Comparison of ENCODE assay signal across 19 cellular contexts in genomic region chr1:76018045-76018444, GRCh38. TPM values are rescaled to one million over a fixed set of nuclear protein-coding genes. Genes with fewer than 3 reads are reported as not detected.
DNase-seq lines count a peak whose midpoint lies in the region; ATAC-seq and TF ChIP-seq lines count a peak whose summit lies in the region.
"Had no signal": no experiment of that assay in that cellular context is flagged by ENCODE, and none has a peak within 500 bp of the region (broad histone marks: within the 10 kb centered on the region; RNA-seq: fewer than 3 reads in every experiment).

No MANE protein-coding gene starts in this region.

- no peak for ATAC-seq in HG02642 (IDR thresholded peaks at IDR 0.05; ENCODE audit: poor library complexity, unreplicated experiment)

- H3K4me3 Mint-ChIP-seq in activated CD4-positive, alpha-beta T cell treated with anti-CD3 and anti-CD28 coated beads, Interleukin-2, amount 10 ng/mL, durations not matched to agents 24 days and 14 days: no peak overlapping the region
- no peak overlapping the region for H3K4me3 Mint-ChIP-seq in mesothelial cell of epicardium
- H3K4me3 Mint-ChIP-seq: B cell; CD14-positive monocyte; CD4-positive, alpha-beta memory T cell had no signal

- TF ChIP-seq EP300 in SK-N-SH (IDR thresholded peaks at IDR 0.05; ENCODE audit: borderline replicate concordance in 1 of 2, low read depth in 1 of 2, low read length in 1 of 2): peak in 1 of 2 experiments; percentile 80; a peak in 2 of 4 replicates

- H3K27me3 Mint-ChIP-seq in activated CD4-positive, alpha-beta T cell treated with anti-CD3 and anti-CD28 coated beads, Interleukin-2, amount 10 ng/mL, durations not matched to agents 24 days and 14 days: no peaks in the 10 kb centered on the region
- no peaks in the 10 kb centered on the region for H3K27me3 Mint-ChIP-seq in mesothelial cell of epicardium (ENCODE audit: low read depth)

- H3K79me2 ChIP-seq in SK-N-SH (ENCODE audit: insufficient read depth): no peaks in the 10 kb centered on the region

- H3K9ac ChIP-seq in SK-N-SH: no peak overlapping the region
- H3K9ac ChIP-seq: BLaER1 treated with 17β-estradiol and CSF1 and Interleukin-3, amounts not matched to agents 10 nM and 100 nM had no signal

- no peak overlapping the region for H3K4me2 ChIP-seq in SK-N-SH
- H3K4me2 ChIP-seq: BLaER1 treated with 17β-estradiol and CSF1 and Interleukin-3, amounts not matched to agents 10 nM and 100 nM had no signal

- H4K20me1 ChIP-seq in SK-N-SH (ENCODE audit: insufficient read depth): no peaks in the 10 kb centered on the region
- H4K20me1 ChIP-seq: BLaER1 treated with 17β-estradiol and CSF1 and Interleukin-3, amounts not matched to agents 10 nM and 100 nM had no signal

- WGBS in SK-N-SH (ENCODE audit: low lambda C conversion rate): 14% methylated on average over 2 of the region's 2 CpGs
- WGBS in esophagus squamous epithelium, 2 donors: 48 to 81% methylated on average over 2 of the region's 2 CpGs

- H3K4me3 ChIP-seq in SK-N-SH (ENCODE audit: low read depth in 2 of 2, low read length in 1 of 2) (no peak overlapping the region), esophagus squamous epithelium (no peak overlapping the region)
- H3K4me3 ChIP-seq: BLaER1 treated with 17β-estradiol and CSF1 and Interleukin-3, amounts not matched to agents 10 nM and 100 nM had no signal

- POLR2A ChIA-PET in SK-N-SH (lab: Yijun Ruan, JAX): no interaction called here

- peak overlapping the region; percentile 16 to 74; a peak in 2 of 4 replicates for H3K27ac ChIP-seq in SK-N-SH (ENCODE audit: low read depth in 2 of 2, low read length in 1 of 2)
- no peak overlapping the region for H3K27ac ChIP-seq in esophagus squamous epithelium
- H3K27ac ChIP-seq: 22Rv1; BLaER1 treated with 17β-estradiol and CSF1 and Interleukin-3, amounts not matched to agents 10 nM and 100 nM had no signal

- H3K27me3 ChIP-seq in SK-N-SH (ENCODE audit: insufficient read depth) (no peaks in the 10 kb centered on the region), esophagus squamous epithelium (no peaks in the 10 kb centered on the region)
- H3K27me3 ChIP-seq: BLaER1 treated with 17β-estradiol and CSF1 and Interleukin-3, amounts not matched to agents 10 nM and 100 nM had no signal

- no peaks in the 10 kb centered on the region for H3K4me1 Mint-ChIP-seq in activated CD4-positive, alpha-beta T cell treated with anti-CD3 and anti-CD28 coated beads, Interleukin-2, amount 10 ng/mL, durations not matched to agents 24 days and 14 days
- peaks cover 18% of the 10 kb centered on the region for H3K4me1 Mint-ChIP-seq in mesothelial cell of epicardium
- H3K4me1 Mint-ChIP-seq: CD14-positive monocyte; CD4-positive, alpha-beta memory T cell had no signal

- peak; percentile 18 for DNase-seq in activated CD4-positive, alpha-beta T cell treated with anti-CD3 and anti-CD28 coated beads, Interleukin-2, amount 10 ng/mL, durations not matched to agents 24 days and 14 days
- no peak for DNase-seq in activated CD4-positive, alpha-beta T cell treated with anti-CD3 and anti-CD28 coated beads, Interleukin-2, amount 50 U/mL, for 4 hours
- DNase-seq in SK-N-SH: peak; percentile 8
- peak; percentile 16 for DNase-seq in amniotic epithelial cell (ENCODE audit: low read depth)
- no peak for DNase-seq in mesothelial cell of epicardium (ENCODE audit: low spot score in 2 of 2, unreplicated experiment in 2 of 2)
- no peak for DNase-seq in NOMO-1 treated with dmso at 0.1 percent for 144 hours (lab: John Stamatoyannopoulos, UW; ENCODE audit: unreplicated experiment)
- no peak for DNase-seq in esophagus squamous epithelium (lab: John Stamatoyannopoulos, UW)
- DNase-seq: Calu3; CD4-positive, alpha-beta memory T cell; COR-L47; DMS53; DND-41; H7; HCEC 1CT had no signal

- no peaks in the 10 kb centered on the region for H3K9me3 ChIP-seq in SK-N-SH
- H3K9me3 ChIP-seq in esophagus squamous epithelium: no peaks in the 10 kb centered on the region

- no peak for TF ChIP-seq POLR2A in esophagus squamous epithelium (IDR thresholded peaks at IDR 0.05)

- no peaks in the 10 kb centered on the region for H3K36me3 Mint-ChIP-seq in activated CD4-positive, alpha-beta T cell treated with anti-CD3 and anti-CD28 coated beads, Interleukin-2, amount 10 ng/mL, durations not matched to agents 24 days and 14 days (ENCODE audit: low read depth)
- no peaks in the 10 kb centered on the region for H3K36me3 Mint-ChIP-seq in mesothelial cell of epicardium
- H3K36me3 Mint-ChIP-seq: CD14-positive monocyte; CD4-positive, alpha-beta memory T cell had no signal

- CTCF ChIA-PET in SK-N-SH (lab: Yijun Ruan, JAX): interaction anchor here (0.7 kb wide), 1 partner anchor 137 kb away, joined by 3 read pairs; no protein-coding TSS in a partner anchor

- H3K27ac Mint-ChIP-seq in activated CD4-positive, alpha-beta T cell treated with anti-CD3 and anti-CD28 coated beads, Interleukin-2, amount 10 ng/mL, durations not matched to agents 24 days and 14 days: no peak overlapping the region
- no peak overlapping the region for H3K27ac Mint-ChIP-seq in mesothelial cell of epicardium
- H3K27ac Mint-ChIP-seq: B cell; CD14-positive monocyte; CD4-positive, alpha-beta memory T cell had no signal

- H3K36me3 ChIP-seq in SK-N-SH (replicated peaks in 1 of 2; ENCODE audit: control insufficient read depth in 1 of 2, insufficient read depth in 2 of 2, low read length in 1 of 2): no peaks in the 10 kb centered on the region
- no peaks in the 10 kb centered on the region for H3K36me3 ChIP-seq in esophagus squamous epithelium
- H3K36me3 ChIP-seq: BLaER1 treated with 17β-estradiol and CSF1 and Interleukin-3, amounts not matched to agents 10 nM and 100 nM had no signal

- H3K9me2 ChIP-seq in SK-N-SH: no peaks in the 10 kb centered on the region

- peaks cover 3% of the 10 kb centered on the region for H3F3A ChIP-seq in SK-N-SH (replicated peaks; ENCODE audit: insufficient read depth)

- TF ChIP-seq RAD21 in SK-N-SH (IDR thresholded peaks at IDR 0.05; ENCODE audit: low read length): no peak

- no peak for TF ChIP-seq CTCF in SK-N-SH (IDR thresholded peaks at IDR 0.05)
- no peak for TF ChIP-seq CTCF in mesothelial cell of epicardium (IDR thresholded peaks at IDR 0.05; ENCODE audit: unreplicated experiment)
- no peak for TF ChIP-seq CTCF in esophagus squamous epithelium (IDR thresholded peaks at IDR 0.05)

- peaks cover 0 to 5% of the 10 kb centered on the region in 2 experiments; a peak in 1 of 4 replicates for H3K4me1 ChIP-seq in SK-N-SH (ENCODE audit: control insufficient read depth in 1 of 2, insufficient read depth in 2 of 2, low read depth in 1 of 2, low read length in 1 of 2)
- H3K4me1 ChIP-seq in esophagus squamous epithelium: no peaks in the 10 kb centered on the region

- H2AFZ ChIP-seq in SK-N-SH (ENCODE audit: low read depth): no peak overlapping the region

- intact Hi-C loops in activated CD4-positive, alpha-beta T cell treated with anti-CD3 and anti-CD28 coated beads, Interleukin-2, amount 10 ng/mL, durations not matched to agents 24 days and 14 days (cut with micrococcal nuclease): no loop called here
- intact Hi-C loops in esophagus squamous epithelium (cut with DNase I): no loop called here

- H3K9me3 Mint-ChIP-seq in activated CD4-positive, alpha-beta T cell treated with anti-CD3 and anti-CD28 coated beads, Interleukin-2, amount 10 ng/mL, durations not matched to agents 24 days and 14 days: no peaks in the 10 kb centered on the region
- H3K9me3 Mint-ChIP-seq in mesothelial cell of epicardium: no peaks in the 10 kb centered on the region
- H3K9me3 Mint-ChIP-seq: CD4-positive, alpha-beta memory T cell had no signal

TF ChIP-seq in SK-N-SH, 30 proteins besides CTCF, POLR2A, EP300 and RAD21 (continues in another document):
- TF ChIP-seq YY1 (IDR thresholded peaks at IDR 0.05; ENCODE audit: low read depth) (no peak), FOSL2 (IDR thresholded peaks at IDR 0.05; ENCODE audit: borderline replicate concordance, low read depth) (peak; percentile 13; the same call in 1 of the 2 replicates), USF1 (IDR thresholded peaks at IDR 0.05; ENCODE audit: borderline replicate concordance, low read depth) (no peak), FOXJ3 (CRISPR knock-in tag; IDR thresholded peaks at IDR 0.05) (no peak), NFIC (IDR thresholded peaks at IDR 0.05; ENCODE audit: borderline replicate concordance) (peak; percentile 43; the same call in 1 of the 2 replicates), PBX3 (IDR thresholded peaks at IDR 0.05) (peak; percentile 94), JUND (IDR thresholded peaks at IDR 0.05) (peak; percentile 67; the same call in 1 of the 2 replicates), IRF3 (IDR thresholded peaks at IDR 0.05; ENCODE audit: low read depth, low read length) (no peak)

RNA-seq across cellular contexts. Expression of gene ST6GALNAC3, which starts 56.5 kb away (rescaled TPM):
- total RNA-seq in activated CD4-positive, alpha-beta T cell treated with anti-CD3 and anti-CD28 coated beads, Interleukin-2, amount 10 ng/mL, durations not matched to agents 24 days and 14 days: 0.28 TPM in 1 of 2 replicates, not detected in the other
- polyA plus RNA-seq in SK-N-SH (2012; rRNA removed): 8.1 and 12.1 TPM in 2 replicates
- polyA plus RNA-seq in SK-N-SH (2012; cell fraction: cytosol; rRNA removed): 14.4 and 14.7 TPM in 2 replicates
- polyA plus RNA-seq in SK-N-SH (2012; cell fraction: nucleus; rRNA removed): 2.3 and 5.8 TPM in 2 replicates
- total RNA-seq in mesothelial cell of epicardium (62.3 to 64.8 TPM (median 64.6 TPM) in 3 replicates), esophagus squamous epithelium (1 to 10 TPM in 3 of 4 donors, under 1 TPM in 1; 0.27 to 4.3 (median 2.2) TPM)

Comparison
In these comparisons a context has a peak if more than half of its experiments do, and no peak if none do; other contexts are left out.
1. DNase-seq: peak in activated CD4-positive, alpha-beta T cell treated with anti-CD3 and anti-CD28 coated beads, Interleukin-2, amount 10 ng/mL, durations not matched to agents 24 days and 14 days (single experiment), SK-N-SH (single experiment) and amniotic epithelial cell (single experiment); none in activated CD4-positive, alpha-beta T cell treated with anti-CD3 and anti-CD28 coated beads, Interleukin-2, amount 50 U/mL, for 4 hours (0 of 2), mesothelial cell of epicardium (0 of 2), NOMO-1 treated with dmso at 0.1 percent for 144 hours (single experiment) and esophagus squamous epithelium (single experiment).
2. H3K27ac ChIP-seq: peak in SK-N-SH (2 of 2); none in esophagus squamous epithelium (0 of 4).
3. RNA of gene ST6GALNAC3, which starts 56.5 kb away (total RNA-seq): 62.3 to 64.8 TPM in mesothelial cell of epicardium; 0.27 to 4.3 TPM in esophagus squamous epithelium and 0.28 TPM in activated CD4-positive, alpha-beta T cell treated with anti-CD3 and anti-CD28 coated beads, Interleukin-2, amount 10 ng/mL, durations not matched to agents 24 days and 14 days; every median in the first group is over 10 times any median in the second.